23 cellular contexts compared by ENCODE assay signal in genomic region chr4:112650332-112650731, GRCh38. TPM values are rescaled to one million over a fixed set of nuclear protein-coding genes. Genes with fewer than 3 reads are reported as not detected.
DNase-seq lines count a peak whose midpoint lies in the region; ATAC-seq, FAIRE-seq and TF ChIP-seq lines count a peak whose summit lies in the region.
"Had no signal": no experiment of that assay in that cellular context is flagged by ENCODE, and none has a peak within 500 bp of the region (broad histone marks: within the 10 kb centered on the region; RNA-seq: fewer than 3 reads in every experiment).

No MANE protein-coding gene starts in this region.

- no peak for TF ChIP-seq CTCF in endodermal cell (conservative IDR thresholded peaks at IDR 0.05)

- H3K9ac ChIP-seq in HUES48 (ENCODE audit: low read depth, low read length) = peak overlapping the region; percentile 72
- peak overlapping the region; percentile 56 for H3K9ac ChIP-seq in endodermal cell (ENCODE audit: extremely low read depth, low read length, poor library complexity, severe bottlenecking)
- H3K9ac ChIP-seq in iPS-20b (ENCODE audit: low read depth, low read length) = peak overlapping the region; percentile 81
- H3K9ac ChIP-seq: GM23248 had no signal

- no peaks in the 10 kb centered on the region for H3K27me3 ChIP-seq in HUES48 (ENCODE audit: control insufficient read depth, insufficient read depth, low read length)
- H3K27me3 ChIP-seq in endodermal cell (ENCODE audit: control insufficient read depth, insufficient read depth, low read length, poor library complexity, severe bottlenecking) = no peaks in the 10 kb centered on the region
- no peaks in the 10 kb centered on the region for H3K27me3 ChIP-seq in iPS-20b (ENCODE audit: insufficient read depth, low read length)

- FAIRE-seq in A204.1 (lab: Jason Lieb, UNC) = peak; percentile 9
- FAIRE-seq: GM12892 had no signal

- peaks cover 29% of the 10 kb centered on the region for H3K36me3 Mint-ChIP-seq in endodermal cell (ENCODE audit: low read depth)

- H3K4me1 ChIP-seq in HUES48 (ENCODE audit: control insufficient read depth, insufficient read depth, low read length) (peaks cover 55% of the 10 kb centered on the region), endodermal cell (ENCODE audit: control insufficient read depth, insufficient read depth, low read length) (peaks cover 6% of the 10 kb centered on the region), iPS-20b (ENCODE audit: insufficient read depth, low read length) (peaks cover 40% of the 10 kb centered on the region)

- peak overlapping the region; percentile 95 for H3K4me3 Mint-ChIP-seq in endodermal cell
- H3K4me3 Mint-ChIP-seq: CD8-positive, alpha-beta T cell had no signal

- H3K9me3 Mint-ChIP-seq in endodermal cell = peaks cover 5% of the 10 kb centered on the region
- H3K9me3 Mint-ChIP-seq: CD8-positive, alpha-beta T cell had no signal

- 0 out of 2 replicates have a peak, but pooled peaks cover 2% of the 10 kb centered on the region for H3K9me3 ChIP-seq in HUES48 (ENCODE audit: control insufficient read depth, insufficient read depth, low read length)
- no peaks in the 10 kb centered on the region for H3K9me3 ChIP-seq in endodermal cell (ENCODE audit: control insufficient read depth, low read length)
- no peaks in the 10 kb centered on the region for H3K9me3 ChIP-seq in iPS-20b (ENCODE audit: insufficient read depth, low read depth, low read length)

- peak overlapping the region; percentile 87 for H3K27ac Mint-ChIP-seq in endodermal cell
- H3K27ac Mint-ChIP-seq: CD8-positive, alpha-beta T cell had no signal

- DNase-seq in endodermal cell (no peak), activated gamma-delta T cell (lab: John Stamatoyannopoulos, UW) (no peak), UCSD-AML1 (lab: John Stamatoyannopoulos, UW; ENCODE audit: unreplicated experiment) (no peak)
- DNase-seq in stimulated activated CD4-positive, alpha-beta T cell treated with anti-CD3 and anti-CD28 coated beads, Interleukin-2, amount 100 ng/mL, for 48 hours = no peak
- DNase-seq: 8988T; AML-193; C1 segment of cervical spinal cord; CD8-positive, alpha-beta T cell; DND-41; GM23248; Kasumi-1; NCI-H1694; NCI-H2081 treated with DMSO at 0.1 percent for 48 hours; NCI-H2171 treated with DMSO at 0.1 percent for 48 hours; NCI-H446; NCI-H526; RPMI8226; SHP77 had no signal

- H3K27me3 Mint-ChIP-seq in endodermal cell (ENCODE audit: insufficient read depth) = no peaks in the 10 kb centered on the region

- H3K36me3 ChIP-seq in HUES48 (ENCODE audit: control insufficient read depth, insufficient read depth, low read length) (peaks cover 35% of the 10 kb centered on the region), endodermal cell (ENCODE audit: control insufficient read depth, insufficient read depth, low read length) (peaks cover 22% of the 10 kb centered on the region), iPS-20b (ENCODE audit: insufficient read depth, low read depth, low read length) (peaks cover 34% of the 10 kb centered on the region)

- H3K27ac ChIP-seq in HUES48 (ENCODE audit: low read depth, low read length) (peak overlapping the region; percentile 99), endodermal cell (ENCODE audit: low read depth, low read length) (no peak overlapping the region), iPS-20b (ENCODE audit: low read length) (peak overlapping the region; percentile 9)
- H3K27ac ChIP-seq: GM23248 had no signal

- H3K4me1 Mint-ChIP-seq in endodermal cell = peaks cover 29% of the 10 kb centered on the region

- H3K4me3 ChIP-seq in HUES48 (ENCODE audit: low read depth, low read length) (peak overlapping the region; percentile 77), endodermal cell (ENCODE audit: low read length) (peak overlapping the region; percentile 99), iPS-20b (ENCODE audit: low read length) (peak overlapping the region; percentile 93)
- H3K4me3 ChIP-seq: GM23248 had no signal

- no peak for ATAC-seq in HG03196 (IDR thresholded peaks at IDR 0.05; ENCODE audit: unreplicated experiment)
- ATAC-seq: CD8-positive, alpha-beta T cell had no signal

- WGBS in endodermal cell (ENCODE audit: insufficient coverage in 1 of 2, insufficient read length in 1 of 2), 2 experiments = 0 to 1% methylated on average over 1 to 3 of the region's 4 CpGs

RNA-seq across cellular contexts. Expression of gene LARP7, which starts 13.4 kb away (rescaled TPM):
- 10 to 100 TPM; 36.1 to 52.0 TPM for total RNA-seq in endodermal cell
- 54.4 TPM for polyA plus RNA-seq in endodermal cell (2013, experiment 1 of 2)
- polyA plus RNA-seq in endodermal cell (2013, experiment 2 of 2) = 63.8 TPM

RNA-seq across cellular contexts. Expression of gene ZGRF1, which starts 13.6 kb away (rescaled TPM):
- 10 to 100 TPM; 29.1 to 57.3 TPM for total RNA-seq in endodermal cell
- polyA plus RNA-seq in endodermal cell (2013, experiment 1 of 2) = 25.4 TPM
- polyA plus RNA-seq in endodermal cell (2013, experiment 2 of 2) = 22.2 TPM
